ENCODE assay signal across 22 cellular contexts in genomic region chr6:106885659-106886058, GRCh38.
A peak's percentile ranks its signal among the peaks of the same experiment; 100 is the strongest.
DNase-seq lines count a peak whose midpoint lies in the region; ATAC-seq, FAIRE-seq and TF ChIP-seq lines count a peak whose summit lies in the region.
"Had no signal": no experiment of that assay in that cellular context is flagged by ENCODE, and none has a peak within 500 bp of the region (broad histone marks: within the 10 kb centered on the region; RNA-seq: fewer than 3 reads in every experiment).

No MANE protein-coding gene starts in this region.

- H3K4me1 ChIP-seq in H1 (replicated peaks in 1 of 4; ENCODE audit: control insufficient read depth in 3 of 4, insufficient read depth in 4 of 4, low read length in 3 of 4) = peaks cover 2 to 19% (median 13%) of the 10 kb centered on the region in 4 experiments; a peak in 5 of 7 replicates
- peaks cover 13 to 20% of the 10 kb centered on the region in 2 experiments for H3K4me1 ChIP-seq in trophoblast cell (ENCODE audit: control insufficient read depth in 1 of 2, insufficient read depth in 2 of 2, low read length in 2 of 2)
- H3K4me1 ChIP-seq: gastroesophageal sphincter had no signal

- TF ChIP-seq CTCF in H1 (IDR thresholded peaks at IDR 0.05; ENCODE audit: control extremely low read depth in 1 of 3, insufficient read depth in 1 of 3, low read depth in 1 of 3, low read length in 3 of 3) = no peak

- DNase-seq in NCI-H1092 treated with DMSO at 0.1 percent for 48 hours (lab: John Stamatoyannopoulos, UW) (peak; percentile 27), NCI-H1092 (lab: John Stamatoyannopoulos, UW) (no peak), NCI-H2029 treated with DMSO at 0.1 percent for 48 hours (lab: John Stamatoyannopoulos, UW) (peak; percentile 31), H1 (ENCODE audit: low read depth in 1 of 2, low spot score in 2 of 2) (no peak), trophoblast cell (no peak), anterior cingulate cortex (lab: John Stamatoyannopoulos, UW) (no peak), NCI-H2081 treated with DMSO at 0.1 percent for 48 hours (lab: John Stamatoyannopoulos, UW) (no peak)
- DNase-seq: 8988T; activated CD4-positive, alpha-beta T cell treated with anti-CD3 and anti-CD28 coated beads, Interleukin-2, amount 10 ng/mL, durations not matched to agents 7 days and 5 days; amniotic stem cell; Calu3; H7; left cardiac atrium; mesenchymal stem cell; natural killer cell; stimulated activated CD4-positive, alpha-beta T cell treated with anti-CD3 and anti-CD28 coated beads, Interleukin-2, amount 100 ng/mL, for 48 hours; stimulated activated naive CD8-positive, alpha-beta T cell treated with anti-CD3 and anti-CD28 coated beads, Interleukin-15, amount 100 ng/mL, for 72 hours; T-cell had no signal

- peak overlapping the region; percentile 39 for H4K5ac ChIP-seq in H1 (ENCODE audit: insufficient read length, low read depth, low read length)

- H3K36me3 ChIP-seq in H1 (ENCODE audit: control insufficient read depth in 2 of 4, insufficient read depth in 4 of 4, low read length in 3 of 4) (no peaks in the 10 kb centered on the region), trophoblast cell (ENCODE audit: control insufficient read depth in 1 of 2, insufficient read depth in 2 of 2, low read length in 2 of 2) (peaks cover 0 to 1% of the 10 kb centered on the region in 2 experiments)
- H3K36me3 ChIP-seq: gastroesophageal sphincter had no signal

- H2BK120ac ChIP-seq in H1 (replicated peaks; ENCODE audit: low read depth, low read length) (peak overlapping the region; percentile 91), trophoblast cell (ENCODE audit: insufficient read depth, low read length, poor library complexity) (no peak overlapping the region)

- peak overlapping the region; percentile 61 for H4K91ac ChIP-seq in H1 (replicated peaks; ENCODE audit: insufficient read length, low read length)
- no peak overlapping the region for H4K91ac ChIP-seq in trophoblast cell (ENCODE audit: low read depth, low read length)

- CTCF ChIA-PET in H1 (lab: Charles Lee; ENCODE audit: partially characterized antibody) = interaction anchor here (1.1 to 1.8 kb wide), 6 partner anchors 8 to 139 kb away, joined by 3 to 4 read pairs (median 3); no protein-coding TSS in a partner anchor

- no peaks in the 10 kb centered on the region for H3K23me2 ChIP-seq in H1 (ENCODE audit: low read depth, low read length)

- H3K79me1 ChIP-seq in H1 (ENCODE audit: low read depth, low read length) = no peaks in the 10 kb centered on the region
- peaks cover 7% of the 10 kb centered on the region for H3K79me1 ChIP-seq in trophoblast cell (ENCODE audit: low read length)

- H3K23ac ChIP-seq in H1 (ENCODE audit: insufficient read length) (no peak overlapping the region), trophoblast cell (ENCODE audit: low read length) (no peak overlapping the region)

- H3K14ac ChIP-seq in H1 (ENCODE audit: insufficient read length) = no peak overlapping the region
- H3K14ac ChIP-seq in trophoblast cell (ENCODE audit: low read length) = no peak overlapping the region

- 58% methylated on average over 4 of the region's 4 CpGs; no CpG with 5 or more reads in 1 of the 2 experiments for WGBS in H1 (ENCODE audit: extremely low coverage in 1 of 2, insufficient coverage in 1 of 2, insufficient read length in 1 of 2, insufficient replicate concordance in 2 of 2, low coverage in 1 of 2, low lambda C conversion rate in 2 of 2, missing lambda C conversion rate in 1 of 2), 2 experiments
- no CpG with 5 or more reads among the region's 4 CpGs for WGBS in trophoblast cell (ENCODE audit: extremely low coverage, insufficient coverage, insufficient read length)

- peak overlapping the region; percentile 90; the same call in 1 of the 2 replicates for H2BK5ac ChIP-seq in H1 (ENCODE audit: low read depth, low read length)
- no peak overlapping the region for H2BK5ac ChIP-seq in trophoblast cell (ENCODE audit: low read depth, low read length, poor library complexity)

- peak overlapping the region; percentile 42 to 56; a peak in 2 of 4 replicates for H3K4me2 ChIP-seq in H1 (ENCODE audit: insufficient read depth in 1 of 2, low read depth in 2 of 2, low read length in 2 of 2)
- no peak overlapping the region for H3K4me2 ChIP-seq in trophoblast cell (ENCODE audit: low read length)

- no peak overlapping the region for H2AK5ac ChIP-seq in H1 (ENCODE audit: low read depth, low read length)
- no peak overlapping the region for H2AK5ac ChIP-seq in trophoblast cell (ENCODE audit: low read length)

- no peak overlapping the region for H3K9ac ChIP-seq in H1 (replicated peaks in 1 of 4; ENCODE audit: extremely low read depth in 1 of 4, low read depth in 3 of 4, low read length in 3 of 4)
- H3K9ac ChIP-seq in trophoblast cell (ENCODE audit: low read length) = no peak overlapping the region

- no peaks in the 10 kb centered on the region for H4K20me1 ChIP-seq in H1 (replicated peaks in 1 of 2; ENCODE audit: control insufficient read depth in 1 of 2, insufficient read depth in 2 of 2, low read length in 2 of 2)

- no peak for FAIRE-seq in H1 (lab: Jason Lieb, UNC)
- FAIRE-seq: G401.6 had no signal

- H2BK12ac ChIP-seq in H1 (ENCODE audit: low read depth, low read length) (peak overlapping the region; percentile 64), trophoblast cell (ENCODE audit: low read length) (peak overlapping the region; percentile 87)

- no peak overlapping the region for H3K27ac ChIP-seq in H1 (ENCODE audit: low read depth, low read length)
- H3K27ac ChIP-seq in trophoblast cell (ENCODE audit: low read depth, low read length) = no peak overlapping the region
- H3K27ac ChIP-seq: gastroesophageal sphincter had no signal

- peak overlapping the region; percentile 34 for H3K56ac ChIP-seq in H1 (replicated peaks; ENCODE audit: insufficient read length, low read depth, low read length)

- H4K12ac ChIP-seq in trophoblast cell (ENCODE audit: low read depth, low read length) = no peak overlapping the region

- no peak overlapping the region for H3K18ac ChIP-seq in H1 (ENCODE audit: extremely low read depth, low read length)
- H3K18ac ChIP-seq in trophoblast cell (ENCODE audit: low read length) = no peak overlapping the region

- H2BK15ac ChIP-seq in H1 (ENCODE audit: low read length) = peak overlapping the region; percentile 2; the same call in 1 of the 2 replicates

- TF ChIP-seq POLR2A in H1 (IDR thresholded peaks at IDR 0.05; ENCODE audit: control extremely low read depth in 1 of 2, low read depth in 2 of 2, low read length in 2 of 2) = no peak

- no peak for TF ChIP-seq EP300 in H1 (IDR thresholded peaks at IDR 0.05; ENCODE audit: borderline replicate concordance in 1 of 2, low read depth in 2 of 2, low read length in 2 of 2)

- peak overlapping the region; percentile 40; the same call in 1 of the 2 replicates for H2BK20ac ChIP-seq in H1 (ENCODE audit: low read length)

- H2AFZ ChIP-seq in H1 (ENCODE audit: low read length) = no peak overlapping the region
- H2AFZ ChIP-seq in trophoblast cell (ENCODE audit: insufficient read depth, low read length, poor library complexity) = peak overlapping the region; percentile 39

- peak overlapping the region in 1 of 4 experiments; percentile 36; a peak in 1 of 8 replicates for H3K4me3 ChIP-seq in H1 (ENCODE audit: extremely low read depth in 1 of 4, insufficient read depth in 2 of 4, low read depth in 3 of 4, low read length in 4 of 4)
- H3K4me3 ChIP-seq in trophoblast cell (ENCODE audit: low read depth, low read length) = no peak overlapping the region
- H3K4me3 ChIP-seq: gastroesophageal sphincter, skin epidermis had no signal

- H3K4ac ChIP-seq in H1 (replicated peaks; ENCODE audit: insufficient read length, low read depth, low read length) = no peak overlapping the region
- H3K4ac ChIP-seq in trophoblast cell (ENCODE audit: low read depth, low read length) = no peak overlapping the region

- no peak for ATAC-seq in GM18907 (IDR thresholded peaks at IDR 0.05; ENCODE audit: unreplicated experiment)
- ATAC-seq: gastroesophageal sphincter; left cardiac atrium; natural killer cell; stimulated activated naive CD8-positive, alpha-beta T cell treated with anti-CD3 and anti-CD28 coated beads, Interleukin-15, amount 100 ng/mL, for 72 hours; T-cell had no signal

- POLR2A ChIA-PET in H1 (lab: Charles Lee; ENCODE audit: partially characterized antibody) = interaction anchor here (1.1 to 2.6 kb wide), 4 partner anchors 11 to 255 kb away, joined by 3 to 13 read pairs (median 4); no protein-coding TSS in a partner anchor

- H4K8ac ChIP-seq in H1 (ENCODE audit: extremely low read depth, insufficient read depth, low read length) (no peak overlapping the region), trophoblast cell (ENCODE audit: low read depth, low read length) (no peak overlapping the region)

- no peaks in the 10 kb centered on the region; a peak in 1 of 7 replicates for H3K27me3 ChIP-seq in H1 (replicated peaks in 1 of 4; ENCODE audit: control insufficient read depth in 3 of 4, extremely low read depth in 1 of 4, insufficient read depth in 3 of 4, low read length in 3 of 4)
- no peaks in the 10 kb centered on the region for H3K27me3 ChIP-seq in trophoblast cell (ENCODE audit: insufficient read depth, low read length)
- H3K27me3 ChIP-seq: gastroesophageal sphincter had no signal

- TF ChIP-seq RAD21 in H1 (IDR thresholded peaks at IDR 0.05 in 1 of 2, conservative IDR thresholded peaks at IDR 0.05 in 1 of 2; ENCODE audit: low read depth in 2 of 2, low read length in 2 of 2) = no peak

- no peaks in the 10 kb centered on the region for H3K9me3 ChIP-seq in H1 (ENCODE audit: insufficient read depth in 2 of 2, low read depth in 1 of 2, low read length in 1 of 2)
- H3K9me3 ChIP-seq in trophoblast cell (ENCODE audit: insufficient read depth, low read depth, low read length) = no peaks in the 10 kb centered on the region
- H3K9me3 ChIP-seq: gastroesophageal sphincter had no signal

- H3K79me2 ChIP-seq in H1 (ENCODE audit: control insufficient read depth in 1 of 2, insufficient read depth in 2 of 2, low read length in 2 of 2) (no peaks in the 10 kb centered on the region), trophoblast cell (ENCODE audit: control insufficient read depth, insufficient read depth, low read length, poor library complexity) (no peaks in the 10 kb centered on the region)

TF ChIP-seq in H1, 55 proteins besides CTCF, POLR2A, EP300 and RAD21 (continues in another document):
- no peak for TF ChIP-seq BACH1 (IDR thresholded peaks at IDR 0.05; ENCODE audit: low read length)
- no peak for TF ChIP-seq SAP30 (IDR thresholded peaks at IDR 0.05; ENCODE audit: insufficient read depth, insufficient replicate concordance, low read length)
- no peak for TF ChIP-seq ATF2 (IDR thresholded peaks at IDR 0.05; ENCODE audit: low read length)

Comparison
In these comparisons a context has a peak if more than half of its experiments do, and no peak if none do; other contexts are left out.
1. DNase-seq: peak in NCI-H1092 treated with DMSO at 0.1 percent for 48 hours (single experiment) and NCI-H2029 treated with DMSO at 0.1 percent for 48 hours (single experiment); none in NCI-H1092 (single experiment), H1 (0 of 2), trophoblast cell (0 of 2), anterior cingulate cortex (0 of 58) and NCI-H2081 treated with DMSO at 0.1 percent for 48 hours (single experiment).